12 cellular contexts compared by ENCODE assay signal in genomic region chrX:19174401-19175025, GRCh38. TPM values are rescaled to one million over a fixed set of nuclear protein-coding genes. Genes with fewer than 3 reads are reported as not detected.
A peak's percentile ranks its signal among the peaks of the same experiment; 100 is the strongest.
DNase-seq lines count a peak whose midpoint lies in the region; ATAC-seq, FAIRE-seq and TF ChIP-seq lines count a peak whose summit lies in the region.
"Had no signal": no experiment of that assay in that cellular context is flagged by ENCODE, and none has a peak within 500 bp of the region (broad histone marks: within the 10 kb centered on the region; RNA-seq: fewer than 3 reads in every experiment).

No MANE protein-coding gene starts in this region.

- no peak overlapping the region for H2BK15ac ChIP-seq in mesenchymal stem cell (ENCODE audit: low read depth, poor library complexity, severe bottlenecking)

- H3K9ac ChIP-seq in mesenchymal stem cell (ENCODE audit: low read length): no peak overlapping the region

- no peak for TF ChIP-seq POLR2A in spleen (IDR thresholded peaks at IDR 0.05)

- H3K4me3 ChIP-seq in bronchial epithelial cell (ENCODE audit: low read depth, low read length): no peak overlapping the region
- no peak overlapping the region for H3K4me3 ChIP-seq in mesenchymal stem cell (ENCODE audit: insufficient read depth in 1 of 2, low read depth in 1 of 2, low read length in 2 of 2)
- H3K4me3 ChIP-seq in spleen: no peak overlapping the region
- H3K4me3 ChIP-seq: prostate gland had no signal

- H3K4me1 ChIP-seq in mesenchymal stem cell (ENCODE audit: control insufficient read depth, insufficient read depth, low read depth, low read length) (no peaks in the 10 kb centered on the region), spleen (no peaks in the 10 kb centered on the region)
- H3K4me1 ChIP-seq: prostate gland had no signal

- H3K23ac ChIP-seq in mesenchymal stem cell (ENCODE audit: low read length in 2 of 2): no peak overlapping the region

- peak; percentile 43 for DNase-seq in AG08395 (ENCODE audit: low spot score)
- DNase-seq in HK-2 (ENCODE audit: unreplicated experiment): peak; percentile 26
- DNase-seq in bronchial epithelial cell (ENCODE audit: low read depth): peak; percentile 82
- peak; percentile 7 for DNase-seq in mesenchymal stem cell
- DNase-seq in stimulated activated naive CD4-positive, alpha-beta T cell treated with Interleukin-2 at 50 U/mL for 16 hours (lab: John Stamatoyannopoulos, UW): no peak
- no peak for DNase-seq in spleen
- DNase-seq in cerebellar nuclear complex (lab: John Stamatoyannopoulos, UW): no peak
- DNase-seq: activated CD4-positive, alpha-beta T cell treated with anti-CD3 and anti-CD28 coated beads, Interleukin-2, amount 50 U/mL, for 1 hour; COR-L47; SIG-M5 had no signal

- no peak overlapping the region for H2BK5ac ChIP-seq in mesenchymal stem cell (ENCODE audit: low read depth, low read length, poor library complexity, severe bottlenecking)

- no peak overlapping the region for H3K14ac ChIP-seq in mesenchymal stem cell (ENCODE audit: low read length in 2 of 2)

- H3K27me3 ChIP-seq in bronchial epithelial cell (ENCODE audit: control insufficient read depth, insufficient read depth, low read length) (no peaks in the 10 kb centered on the region), mesenchymal stem cell (ENCODE audit: control insufficient read depth in 1 of 2, insufficient read depth in 1 of 2, low read length in 2 of 2) (no peaks in the 10 kb centered on the region), spleen (replicated peaks in 1 of 7) (no peaks in the 10 kb centered on the region)

- no peaks in the 10 kb centered on the region for H3K9me3 ChIP-seq in mesenchymal stem cell (ENCODE audit: control insufficient read depth, low read length)
- no peaks in the 10 kb centered on the region for H3K9me3 ChIP-seq in spleen
- H3K9me3 ChIP-seq: prostate gland had no signal

- H4K91ac ChIP-seq in mesenchymal stem cell (ENCODE audit: low read length): no peak overlapping the region

- no peak overlapping the region for H4K8ac ChIP-seq in mesenchymal stem cell (ENCODE audit: low read length)

- H3K18ac ChIP-seq in mesenchymal stem cell (ENCODE audit: low read depth in 1 of 2, low read length in 2 of 2): no peak overlapping the region

- intact Hi-C loops in spleen (cut with DNase I; ENCODE audit: low total_unique reads): no loop called here

- H3K4ac ChIP-seq in mesenchymal stem cell (ENCODE audit: low read depth in 1 of 2, low read length in 2 of 2): no peak overlapping the region

- H3K36me3 ChIP-seq in bronchial epithelial cell (ENCODE audit: control insufficient read depth, insufficient read depth, low read length) (no peaks in the 10 kb centered on the region), mesenchymal stem cell (ENCODE audit: control insufficient read depth in 1 of 2, insufficient read depth in 2 of 2, low read depth in 1 of 2, low read length in 2 of 2) (no peaks in the 10 kb centered on the region), spleen (no peaks in the 10 kb centered on the region)
- H3K36me3 ChIP-seq: prostate gland had no signal

- no peak for ATAC-seq in HG02642 (IDR thresholded peaks at IDR 0.05; ENCODE audit: poor library complexity, unreplicated experiment)

- no peak overlapping the region for H3K4me2 ChIP-seq in mesenchymal stem cell (ENCODE audit: low read length, poor library complexity, severe bottlenecking)

- H3K79me1 ChIP-seq in mesenchymal stem cell (replicated peaks; ENCODE audit: low read length, poor library complexity, severe bottlenecking): no peaks in the 10 kb centered on the region

- no peak overlapping the region for H2AFZ ChIP-seq in mesenchymal stem cell (ENCODE audit: low read depth, low read length)

- H2BK120ac ChIP-seq in mesenchymal stem cell (ENCODE audit: low read depth, low read length): no peak overlapping the region

- H3K27ac ChIP-seq in mesenchymal stem cell (ENCODE audit: low read length, poor library complexity, severe bottlenecking) (no peak overlapping the region), spleen (no peak overlapping the region)
- H3K27ac ChIP-seq: prostate gland had no signal

- H2BK12ac ChIP-seq in mesenchymal stem cell (ENCODE audit: low read length in 2 of 2): no peak overlapping the region

- H2AK5ac ChIP-seq in mesenchymal stem cell (ENCODE audit: low read length, severe bottlenecking): no peak overlapping the region

- peak; percentile 94 for FAIRE-seq in bronchial epithelial cell (lab: Jason Lieb, UNC)

- TF ChIP-seq CTCF in bronchial epithelial cell (IDR thresholded peaks at IDR 0.05; ENCODE audit: insufficient read depth, low read length, severe bottlenecking) (no peak), spleen (IDR thresholded peaks at IDR 0.05 in 8 of 11, conservative IDR thresholded peaks at IDR 0.05 in 3 of 11) (no peak)

- 64% methylated on average over 9 of the region's 10 CpGs for WGBS in mesenchymal stem cell
- WGBS in spleen, 5 donors: 65 to 84% (median 79%) methylated on average over 9 to 10 of the region's 10 CpGs

RNA-seq across cellular contexts. Expression of gene ADGRG2, which starts 52.2 kb away (rescaled TPM):
- total RNA-seq in bronchial epithelial cell (0.13 and 0.26 TPM in 2 replicates), spleen (1 to 10 TPM; 1.8 to 3.0 (median 1.9) TPM)
- polyA plus RNA-seq in mesenchymal stem cell (2013, experiment 1 of 2): not detected
- polyA plus RNA-seq in mesenchymal stem cell (2013, experiment 2 of 2): 0.01 TPM
- polyA plus RNA-seq in spleen: 1 to 10 TPM; 1.9 to 2.3 (median 2.0) TPM

Comparison
In these comparisons a context has a peak if more than half of its experiments do, and no peak if none do; other contexts are left out.
1. DNase-seq: peak in AG08395 (single experiment), HK-2 (single experiment), bronchial epithelial cell (single experiment) and mesenchymal stem cell (single experiment); none in stimulated activated naive CD4-positive, alpha-beta T cell treated with Interleukin-2 at 50 U/mL for 16 hours (single experiment), spleen (single experiment) and cerebellar nuclear complex (0 of 2).